In the genomic region with DNA sequence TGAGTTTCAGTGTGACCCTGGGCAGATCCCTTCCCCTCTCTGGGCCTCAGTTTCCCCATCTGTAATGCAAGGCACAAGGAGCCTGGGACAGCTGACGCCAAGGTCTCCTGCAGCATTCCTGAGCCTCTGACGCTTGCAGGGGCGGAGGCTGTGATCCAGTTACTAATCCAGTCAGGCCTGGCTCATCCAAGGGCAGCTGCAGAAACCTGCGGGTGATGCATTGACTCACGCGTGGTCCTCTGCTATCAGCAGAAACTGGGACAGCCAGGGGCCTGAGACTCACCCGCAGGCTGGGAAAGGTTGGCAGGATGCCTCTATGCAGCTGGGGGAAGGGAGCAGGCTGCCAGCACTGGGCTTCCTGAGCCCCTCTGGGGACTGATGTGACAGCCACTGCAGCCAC, we compare ENCODE assay signal across 10 cellular contexts.
DNase-seq lines count a peak whose midpoint lies in the region; ATAC-seq, FAIRE-seq and TF ChIP-seq lines count a peak whose summit lies in the region.
"Had no signal": no experiment of that assay in that cellular context is flagged by ENCODE, and none has a peak within 500 bp of the region (broad histone marks: within the 10 kb centered on the region; RNA-seq: fewer than 3 reads in every experiment).

No MANE protein-coding gene starts in this region.

- CTCF ChIA-PET in AG04449 (lab: Yijun Ruan, JAX) (interaction anchor here (1.2 to 1.6 kb wide), 3 partner anchors 11 to 65 kb away, joined by 3 read pairs; no protein-coding TSS in a partner anchor), H1 (lab: Charles Lee; ENCODE audit: partially characterized antibody) (interaction anchor here (0.6 to 2.3 kb wide), 5 partner anchors 18 to 342 kb away, joined by 3 to 8 read pairs (median 4); no protein-coding TSS in a partner anchor)

- H3K4ac ChIP-seq in H1 (replicated peaks; ENCODE audit: insufficient read length, low read depth, low read length) (no peak overlapping the region), mesendoderm (ENCODE audit: low read depth, low read length) (no peak overlapping the region)

- H3K14ac ChIP-seq in H1 (ENCODE audit: insufficient read length), result no peak overlapping the region

- DNase-seq in AG04449 (ENCODE audit: low read depth, low spot score) (peak; percentile 91), NCI-H226 (peak; percentile 86), H1 (ENCODE audit: low read depth in 1 of 2, low spot score in 2 of 2) (no peak), mesendoderm (peak; percentile 45), NCI-H510A (lab: John Stamatoyannopoulos, UW) (no peak), GDM1 (lab: John Stamatoyannopoulos, UW) (no peak)
- DNase-seq: glutamatergic neuron, MV-4-11 had no signal

- H4K91ac ChIP-seq in H1 (replicated peaks; ENCODE audit: insufficient read length, low read length), result no peak overlapping the region

- no peak overlapping the region for H4K5ac ChIP-seq in H1 (ENCODE audit: insufficient read length, low read depth, low read length)
- no peak overlapping the region for H4K5ac ChIP-seq in mesendoderm (ENCODE audit: low read length)

- ATAC-seq in GM21619 (IDR thresholded peaks at IDR 0.05; ENCODE audit: unreplicated experiment) (no peak), GM18867 (IDR thresholded peaks at IDR 0.05; ENCODE audit: unreplicated experiment) (no peak)

- H2BK5ac ChIP-seq in H1 (ENCODE audit: low read depth, low read length) (no peak overlapping the region), mesendoderm (ENCODE audit: low read length) (no peak overlapping the region)

- no peak for TF ChIP-seq POLR2A in H1 (IDR thresholded peaks at IDR 0.05; ENCODE audit: control extremely low read depth in 1 of 2, low read depth in 2 of 2, low read length in 2 of 2)

- TF ChIP-seq CTCF in AG04449 (IDR thresholded peaks at IDR 0.05; ENCODE audit: insufficient read depth, low read length, missing control alignments) (no peak), H1 (IDR thresholded peaks at IDR 0.05; ENCODE audit: control extremely low read depth in 1 of 3, insufficient read depth in 1 of 3, low read depth in 1 of 3, low read length in 3 of 3) (no peak)

- no peaks in the 10 kb centered on the region for H3K9me3 ChIP-seq in H1 (ENCODE audit: insufficient read depth in 2 of 2, low read depth in 1 of 2, low read length in 1 of 2)

- no peak for TF ChIP-seq RAD21 in H1 (IDR thresholded peaks at IDR 0.05 in 1 of 2, conservative IDR thresholded peaks at IDR 0.05 in 1 of 2; ENCODE audit: low read depth in 2 of 2, low read length in 2 of 2)

- H3K36me3 ChIP-seq in H1 (ENCODE audit: control insufficient read depth in 2 of 4, insufficient read depth in 4 of 4, low read length in 3 of 4) (no peaks in the 10 kb centered on the region), mesendoderm (ENCODE audit: control insufficient read depth, insufficient read depth, low read length) (no peaks in the 10 kb centered on the region)

- H3K56ac ChIP-seq in H1 (replicated peaks; ENCODE audit: insufficient read length, low read depth, low read length) (no peak overlapping the region), mesendoderm (ENCODE audit: low read length) (no peak overlapping the region)

- no peak overlapping the region for H2AFZ ChIP-seq in H1 (ENCODE audit: low read length)

- no peak for TF ChIP-seq EP300 in H1 (IDR thresholded peaks at IDR 0.05; ENCODE audit: borderline replicate concordance in 1 of 2, low read depth in 2 of 2, low read length in 2 of 2)

- no peak overlapping the region for H2BK20ac ChIP-seq in H1 (ENCODE audit: low read length)

- peaks cover 0 to 4% (median 0%) of the 10 kb centered on the region in 4 experiments; a peak in 1 of 7 replicates for H3K4me1 ChIP-seq in H1 (replicated peaks in 1 of 4; ENCODE audit: control insufficient read depth in 3 of 4, insufficient read depth in 4 of 4, low read length in 3 of 4)
- H3K4me1 ChIP-seq in mesendoderm (ENCODE audit: control insufficient read depth, low read depth, low read length), result peaks cover 6% of the 10 kb centered on the region

- H3K79me2 ChIP-seq in H1 (ENCODE audit: control insufficient read depth in 1 of 2, insufficient read depth in 2 of 2, low read length in 2 of 2), result no peaks in the 10 kb centered on the region
- H3K79me2 ChIP-seq in mesendoderm (ENCODE audit: control insufficient read depth, insufficient read depth, low read length), result no peaks in the 10 kb centered on the region

- FAIRE-seq in H1 (lab: Jason Lieb, UNC), result no peak

- H3K18ac ChIP-seq in H1 (ENCODE audit: extremely low read depth, low read length) (no peak overlapping the region), mesendoderm (ENCODE audit: low read length) (no peak overlapping the region)

- H3K27ac ChIP-seq in H1 (ENCODE audit: low read depth, low read length) (no peak overlapping the region), mesendoderm (ENCODE audit: low read depth, low read length) (no peak overlapping the region)

- POLR2A ChIA-PET in AG04449 (lab: Yijun Ruan, JAX), result interaction anchor here (0.7 kb wide), 1 partner anchor 17 kb away, joined by 5 read pairs; no protein-coding TSS in a partner anchor
- POLR2A ChIA-PET in H1 (lab: Charles Lee; ENCODE audit: partially characterized antibody), result interaction anchor here (1.4 kb wide), 1 partner anchor 58 kb away, joined by 3 read pairs; no protein-coding TSS in a partner anchor

- no peak overlapping the region for H3K9ac ChIP-seq in H1 (replicated peaks in 1 of 4; ENCODE audit: extremely low read depth in 1 of 4, low read depth in 3 of 4, low read length in 3 of 4)
- no peak overlapping the region for H3K9ac ChIP-seq in mesendoderm (ENCODE audit: low read length)

- H3K79me1 ChIP-seq in H1 (ENCODE audit: low read depth, low read length) (no peaks in the 10 kb centered on the region), mesendoderm (ENCODE audit: low read length) (no peaks in the 10 kb centered on the region)

- H2BK12ac ChIP-seq in H1 (ENCODE audit: low read depth, low read length), result no peak overlapping the region

- H3K23ac ChIP-seq in H1 (ENCODE audit: insufficient read length) (no peak overlapping the region), mesendoderm (ENCODE audit: low read length) (no peak overlapping the region)

- 73% methylated on average over 4 of the region's 7 CpGs; no CpG with 5 or more reads in 1 of the 2 experiments for WGBS in H1 (ENCODE audit: extremely low coverage in 1 of 2, insufficient coverage in 1 of 2, insufficient read length in 1 of 2, insufficient replicate concordance in 2 of 2, low coverage in 1 of 2, low lambda C conversion rate in 2 of 2, missing lambda C conversion rate in 1 of 2), 2 experiments
- no CpG with 5 or more reads among the region's 7 CpGs for WGBS in mesendoderm (ENCODE audit: extremely low coverage, insufficient coverage, low lambda C conversion rate)

- H2AK5ac ChIP-seq in H1 (ENCODE audit: low read depth, low read length) (no peak overlapping the region), mesendoderm (ENCODE audit: low read length) (no peak overlapping the region)

- no peak overlapping the region for H4K8ac ChIP-seq in H1 (ENCODE audit: extremely low read depth, insufficient read depth, low read length)
- no peak overlapping the region for H4K8ac ChIP-seq in mesendoderm (ENCODE audit: low read depth, low read length)

- H2BK120ac ChIP-seq in H1 (replicated peaks; ENCODE audit: low read depth, low read length) (no peak overlapping the region), mesendoderm (ENCODE audit: low read depth, low read length) (no peak overlapping the region)

- peaks cover 0 to 2% of the 10 kb centered on the region in 2 experiments for H4K20me1 ChIP-seq in H1 (replicated peaks in 1 of 2; ENCODE audit: control insufficient read depth in 1 of 2, insufficient read depth in 2 of 2, low read length in 2 of 2)

- H3K27me3 ChIP-seq in H1 (replicated peaks in 1 of 4; ENCODE audit: control insufficient read depth in 3 of 4, extremely low read depth in 1 of 4, insufficient read depth in 3 of 4, low read length in 3 of 4), result no peaks in the 10 kb centered on the region; a peak in 1 of 7 replicates
- no peaks in the 10 kb centered on the region for H3K27me3 ChIP-seq in mesendoderm (ENCODE audit: insufficient read depth, low read length, poor library complexity)

- H3K4me2 ChIP-seq in H1 (ENCODE audit: insufficient read depth in 1 of 2, low read depth in 2 of 2, low read length in 2 of 2) (no peak overlapping the region), mesendoderm (ENCODE audit: low read length) (no peak overlapping the region)

- H2BK15ac ChIP-seq in H1 (ENCODE audit: low read length) (0 out of 2 replicates have a peak overlapping the region, but pooled peaks have one; percentile 50), mesendoderm (replicated peaks; ENCODE audit: low read depth) (no peak overlapping the region)

- no peaks in the 10 kb centered on the region; the same call in 1 of the 2 replicates for H3K23me2 ChIP-seq in H1 (ENCODE audit: low read depth, low read length)

- H3K4me3 ChIP-seq in AG04449 (ENCODE audit: low read depth, low read length), result no peak overlapping the region
- H3K4me3 ChIP-seq in H1 (ENCODE audit: extremely low read depth in 1 of 4, insufficient read depth in 2 of 4, low read depth in 3 of 4, low read length in 4 of 4), result no peak overlapping the region
- no peak overlapping the region for H3K4me3 ChIP-seq in mesendoderm (ENCODE audit: low read length)

TF ChIP-seq in H1, 55 proteins besides CTCF, POLR2A, EP300 and RAD21:
- TF ChIP-seq TAF7 (optimal IDR thresholded peaks at IDR 0.05; ENCODE audit: borderline replicate concordance, low read depth, low read length) (no peak), HDAC6 (IDR thresholded peaks at IDR 0.05; ENCODE audit: low read depth, low read length) (no peak), POU5F1 (IDR thresholded peaks at IDR 0.05; ENCODE audit: low read depth, low read length) (no peak), YY1 (IDR thresholded peaks at IDR 0.05; ENCODE audit: low read depth, low read length) (no peak), HDAC2 (IDR thresholded peaks at IDR 0.05; ENCODE audit: borderline replicate concordance in 1 of 2, low read depth in 2 of 2, low read length in 2 of 2) (no peak), BCL11A (IDR thresholded peaks at IDR 0.05; ENCODE audit: low read depth in 2 of 2, low read length in 2 of 2) (no peak), TEAD4 (IDR thresholded peaks at IDR 0.05; ENCODE audit: low read depth, low read length) (no peak), PHF8 (conservative IDR thresholded peaks at IDR 0.05; ENCODE audit: low read depth, low read length) (no peak), ASH2L (IDR thresholded peaks at IDR 0.05; ENCODE audit: low read length) (no peak), SUZ12 (IDR thresholded peaks at IDR 0.05; ENCODE audit: low read length) (no peak), POLR2AphosphoS5 (IDR thresholded peaks at IDR 0.05; ENCODE audit: low read depth, low read length) (no peak)
- TF ChIP-seq, protein P1, sequence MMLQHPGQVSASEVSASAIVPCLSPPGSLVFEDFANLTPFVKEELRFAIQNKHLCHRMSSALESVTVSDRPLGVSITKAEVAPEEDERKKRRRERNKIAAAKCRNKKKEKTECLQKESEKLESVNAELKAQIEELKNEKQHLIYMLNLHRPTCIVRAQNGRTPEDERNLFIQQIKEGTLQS (IDR thresholded peaks at IDR 0.05; ENCODE audit: insufficient read depth, low read depth, low read length), result no peak
TF ChIP-seq in H1: peak in this region for 0.

Comparison
In these comparisons a context has a peak if more than half of its experiments do, and no peak if none do; other contexts are left out.
1. DNase-seq: peak in AG04449 (single experiment), NCI-H226 (single experiment) and mesendoderm (single experiment); none in H1 (0 of 2), NCI-H510A (single experiment) and GDM1 (single experiment).